Comparison of ENCODE assay signal across 18 cellular contexts in genomic region chr3:172356427-172356826, GRCh38.
DNase-seq lines count a peak whose midpoint lies in the region; ATAC-seq, FAIRE-seq and TF ChIP-seq lines count a peak whose summit lies in the region.
"Had no signal": no experiment of that assay in that cellular context is flagged by ENCODE, and none has a peak within 500 bp of the region (broad histone marks: within the 10 kb centered on the region; RNA-seq: fewer than 3 reads in every experiment).

No MANE protein-coding gene starts in this region.

- no peak for TF ChIP-seq EP300 in A549 (IDR thresholded peaks at IDR 0.05)

- no peak for TF ChIP-seq CTCF in A549 (IDR thresholded peaks at IDR 0.05)
- no peak for TF ChIP-seq CTCF in Calu3 (IDR thresholded peaks at IDR 0.05; ENCODE audit: unreplicated experiment)
- no peak for TF ChIP-seq CTCF in breast epithelium (IDR thresholded peaks at IDR 0.05)
- no peak for TF ChIP-seq CTCF in gastrocnemius medialis (IDR thresholded peaks at IDR 0.05 in 4 of 5, conservative IDR thresholded peaks at IDR 0.05 in 1 of 5)

- POLR2A ChIA-PET in A549 (lab: Yijun Ruan, JAX): no interaction called here
- POLR2A ChIA-PET in activated CD4-positive, alpha-beta memory T cell treated with anti-CD3 and anti-CD28 coated beads, Interleukin-2, amount 10 ng/mL, durations not matched to agents 7 days and 5 days (lab: Charles Lee): no interaction called here

- H3K4me2 ChIP-seq in A549: peak overlapping the region; percentile 36; the same call in 1 of the 3 replicates

- peaks cover 84% of the 10 kb centered on the region for H3K36me3 Mint-ChIP-seq in Calu3 (ENCODE audit: insufficient read depth, unreplicated experiment)
- H3K36me3 Mint-ChIP-seq in activated CD4-positive, alpha-beta memory T cell treated with anti-CD3 and anti-CD28 coated beads, Interleukin-2, amount 10 ng/mL, durations not matched to agents 7 days and 5 days (ENCODE audit: low read depth): peaks cover 11% of the 10 kb centered on the region

- H3K9me3 ChIP-seq in A549 (no peaks in the 10 kb centered on the region), breast epithelium (no peaks in the 10 kb centered on the region), gastrocnemius medialis (no peaks in the 10 kb centered on the region)
- H3K9me3 ChIP-seq: SJCRH30 had no signal

- peak overlapping the region; percentile 19 for H3K27ac Mint-ChIP-seq in Calu3 (ENCODE audit: unreplicated experiment)
- H3K27ac Mint-ChIP-seq in activated CD4-positive, alpha-beta memory T cell treated with anti-CD3 and anti-CD28 coated beads, Interleukin-2, amount 10 ng/mL, durations not matched to agents 7 days and 5 days: no peak overlapping the region

- H3K27me3 ChIP-seq in breast epithelium: no peaks in the 10 kb centered on the region
- no peaks in the 10 kb centered on the region for H3K27me3 ChIP-seq in gastrocnemius medialis
- H3K27me3 ChIP-seq: SJCRH30 had no signal

- intact Hi-C loops in Calu3 (cut with micrococcal nuclease; ENCODE audit: unreplicated experiment): loop anchor here (5.0 to 10.0 kb wide), 2 partner anchors 121 to 248 kb away; no protein-coding TSS in a partner anchor
- intact Hi-C loops in breast epithelium (cut with DNase I; ENCODE audit: low total_unique reads): no loop called here
- intact Hi-C loops in gastrocnemius medialis (cut with DNase I; ENCODE audit: low total_unique reads): loop anchor here (5.0 kb wide), 1 partner anchor 34 kb away; no protein-coding TSS in a partner anchor

- peaks cover 21% of the 10 kb centered on the region for H3K4me1 Mint-ChIP-seq in Calu3 (ENCODE audit: low read depth, unreplicated experiment)
- H3K4me1 Mint-ChIP-seq in activated CD4-positive, alpha-beta memory T cell treated with anti-CD3 and anti-CD28 coated beads, Interleukin-2, amount 10 ng/mL, durations not matched to agents 7 days and 5 days: peaks cover 2% of the 10 kb centered on the region

- CTCF ChIA-PET in A549 (lab: Yijun Ruan, JAX): no interaction called here
- CTCF ChIA-PET in Calu3 (lab: Charles Lee): interaction anchor here (0.6 to 1.0 kb wide), 7 partner anchors 8 to 317 kb away, joined by 3 to 5 read pairs (median 3); no protein-coding TSS in a partner anchor
- CTCF ChIA-PET in activated CD4-positive, alpha-beta memory T cell treated with anti-CD3 and anti-CD28 coated beads, Interleukin-2, amount 10 ng/mL, durations not matched to agents 7 days and 5 days (lab: Charles Lee): no interaction called here

- no peaks in the 10 kb centered on the region for H3K36me3 ChIP-seq in breast epithelium
- peaks cover 0 to 18% of the 10 kb centered on the region in 2 donors for H3K36me3 ChIP-seq in gastrocnemius medialis

- WGBS in A549 (ENCODE audit: missing lambda C conversion rate): 85% methylated on average over 5 of the region's 5 CpGs

- peak in 1 of 2 experiments; percentile 12; a peak in 2 of 6 replicates for ATAC-seq in A549
- ATAC-seq in gastrocnemius medialis: no peak
- ATAC-seq in HG02798 (IDR thresholded peaks at IDR 0.05; ENCODE audit: poor library complexity, unreplicated experiment): no peak
- ATAC-seq in GM18907 (IDR thresholded peaks at IDR 0.05; ENCODE audit: unreplicated experiment): no peak

- H3K27me3 Mint-ChIP-seq in Calu3 (ENCODE audit: unreplicated experiment): no peaks in the 10 kb centered on the region
- H3K27me3 Mint-ChIP-seq in activated CD4-positive, alpha-beta memory T cell treated with anti-CD3 and anti-CD28 coated beads, Interleukin-2, amount 10 ng/mL, durations not matched to agents 7 days and 5 days: no peaks in the 10 kb centered on the region

- TF ChIP-seq RAD21 in A549 (conservative IDR thresholded peaks at IDR 0.05 in 1 of 2, IDR thresholded peaks at IDR 0.05 in 1 of 2): no peak

- no peak for TF ChIP-seq POLR2A in A549 (IDR thresholded peaks at IDR 0.05; ENCODE audit: low read length)
- no peak for TF ChIP-seq POLR2A in breast epithelium (IDR thresholded peaks at IDR 0.05)
- TF ChIP-seq POLR2A in gastrocnemius medialis (IDR thresholded peaks at IDR 0.05): no peak

- no peak overlapping the region for H3K27ac ChIP-seq in A549
- peak overlapping the region; percentile 47 to 58 for H3K27ac ChIP-seq in breast epithelium
- H3K27ac ChIP-seq in gastrocnemius medialis: peak overlapping the region; percentile 1 to 23 (median 16)
- H3K27ac ChIP-seq: C4-2B, SJCRH30 had no signal

- no TSS peak for BruUV-seq in Calu3 (replicated peaks; lab: Mats Ljungman, UMichigan)

- DNase-seq in A549 (ENCODE audit: low read depth in 1 of 2, low spot score in 1 of 2): no peak
- DNase-seq in Calu3: no peak
- no peak for DNase-seq in breast epithelium (ENCODE audit: low spot score in 2 of 2)
- DNase-seq in gastrocnemius medialis: no peak
- no peak for DNase-seq in activated CD4-positive, alpha-beta memory T cell treated with anti-CD3 and anti-CD28 coated beads, Interleukin-2, amount 10 ng/mL, durations not matched to agents 7 days and 5 days
- DNase-seq: AML-193, DMS79, GOT3, KBM-7, NCI-H187, NCI-H524, NCI-H82 had no signal

- H3K4me1 ChIP-seq in A549 (peaks cover 21% of the 10 kb centered on the region), breast epithelium (no peaks in the 10 kb centered on the region), gastrocnemius medialis (peaks cover 38 to 53% of the 10 kb centered on the region in 2 donors)
- H3K4me1 ChIP-seq: SJCRH30 had no signal

- in situ Hi-C loops in gastrocnemius medialis (cut with MboI; ENCODE audit: low sequenced_read_pairs in 4 of 4): loop anchor here in 1 of 4 donors (10.0 kb wide), 1 partner anchor 118 kb away; no protein-coding TSS in a partner anchor

- no peaks in the 10 kb centered on the region for H3K9me3 Mint-ChIP-seq in Calu3 (ENCODE audit: low read depth, unreplicated experiment)
- H3K9me3 Mint-ChIP-seq in activated CD4-positive, alpha-beta memory T cell treated with anti-CD3 and anti-CD28 coated beads, Interleukin-2, amount 10 ng/mL, durations not matched to agents 7 days and 5 days: no peaks in the 10 kb centered on the region

- H3K4me3 Mint-ChIP-seq in Calu3 (ENCODE audit: low read depth, unreplicated experiment): no peak overlapping the region
- no peak overlapping the region for H3K4me3 Mint-ChIP-seq in activated CD4-positive, alpha-beta memory T cell treated with anti-CD3 and anti-CD28 coated beads, Interleukin-2, amount 10 ng/mL, durations not matched to agents 7 days and 5 days

- H3K4me3 ChIP-seq in A549 (no peak overlapping the region), breast epithelium (no peak overlapping the region), gastrocnemius medialis (no peak overlapping the region)
- H3K4me3 ChIP-seq: SJCRH30 had no signal

- FAIRE-seq in A549 (lab: Jason Lieb, UNC): no peak
- FAIRE-seq: GM12892, GM18507 had no signal

TF ChIP-seq in A549, 52 proteins besides CTCF, POLR2A, EP300 and RAD21:
- no peak for TF ChIP-seq NPAS2 (CRISPR knock-in tag; IDR thresholded peaks at IDR 0.05; ENCODE audit: borderline replicate concordance)

Comparison
In these comparisons a context has a peak if more than half of its experiments do, and no peak if none do; other contexts are left out.
1. H3K27ac ChIP-seq: peak in breast epithelium (2 of 2) and gastrocnemius medialis (4 of 4); none in A549 (0 of 2).